21 cellular contexts compared by ENCODE assay signal in the genomic region with DNA sequence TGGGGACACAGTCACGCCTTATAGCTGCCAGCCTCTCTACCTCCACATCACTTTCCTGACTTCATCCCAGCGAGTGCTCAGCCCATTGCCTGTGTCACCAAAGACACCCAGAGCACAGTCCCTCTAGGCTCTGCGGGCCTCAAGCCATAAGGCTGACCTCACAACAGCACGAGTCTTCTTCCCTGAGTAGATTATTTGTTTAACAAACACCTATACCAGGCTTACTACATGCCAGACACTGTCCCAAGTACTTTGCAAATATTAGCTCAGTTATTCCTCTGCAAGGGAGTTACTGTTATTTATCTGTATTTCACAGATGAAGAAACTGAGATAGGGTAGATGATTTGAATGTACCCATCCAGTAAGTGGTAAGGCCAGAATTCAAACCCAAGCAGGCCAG.
DNase-seq lines count a peak whose midpoint lies in the region; ATAC-seq and TF ChIP-seq lines count a peak whose summit lies in the region.
"Had no signal": no experiment of that assay in that cellular context is flagged by ENCODE, and none has a peak within 500 bp of the region (broad histone marks: within the 10 kb centered on the region; RNA-seq: fewer than 3 reads in every experiment).

No MANE protein-coding gene starts in this region.

- peak overlapping the region; percentile 6 to 12 for H2BK12ac ChIP-seq in mesenchymal stem cell (ENCODE audit: low read length in 2 of 2)

- H3K4me2 ChIP-seq in mesenchymal stem cell (ENCODE audit: low read length, poor library complexity, severe bottlenecking): no peak overlapping the region
- H3K4me2 ChIP-seq: GM23338, SK-N-SH had no signal

- WGBS in mesenchymal stem cell: 91% methylated on average over 4 of the region's 4 CpGs
- 83 to 88% methylated on average over 4 of the region's 4 CpGs for whole genome bisulfite sequencing in sigmoid colon, 2 donors
- WGBS in stomach, 5 donors: 75 to 88% (median 84%) methylated on average over 4 of the region's 4 CpGs

- H3K79me1 ChIP-seq in mesenchymal stem cell (replicated peaks; ENCODE audit: low read length, poor library complexity, severe bottlenecking): no peaks in the 10 kb centered on the region

- no peak for TF ChIP-seq POLR2A in sigmoid colon (IDR thresholded peaks at IDR 0.05)
- no peak for TF ChIP-seq POLR2A in stomach (IDR thresholded peaks at IDR 0.05)

- H3K4me3 ChIP-seq in mesenchymal stem cell (ENCODE audit: insufficient read depth in 1 of 2, low read depth in 1 of 2, low read length in 2 of 2) (no peak overlapping the region), sigmoid colon (no peak overlapping the region), stomach (no peak overlapping the region)
- H3K4me3 ChIP-seq: GM23338 had no signal

- H3K14ac ChIP-seq in mesenchymal stem cell (ENCODE audit: low read length in 2 of 2): no peak overlapping the region

- H3K27me3 ChIP-seq in mesenchymal stem cell (ENCODE audit: control insufficient read depth in 1 of 2, insufficient read depth in 1 of 2, low read length in 2 of 2) (no peaks in the 10 kb centered on the region), sigmoid colon (no peaks in the 10 kb centered on the region), stomach (no peaks in the 10 kb centered on the region)

- H2BK120ac ChIP-seq in mesenchymal stem cell (ENCODE audit: low read depth, low read length): no peak overlapping the region

- H2BK5ac ChIP-seq in mesenchymal stem cell (ENCODE audit: low read depth, low read length, poor library complexity, severe bottlenecking): no peak overlapping the region

- peak overlapping the region; percentile 72 for H2AK5ac ChIP-seq in mesenchymal stem cell (ENCODE audit: low read length, severe bottlenecking)

- H3K36me3 ChIP-seq in mesenchymal stem cell (ENCODE audit: control insufficient read depth in 1 of 2, insufficient read depth in 2 of 2, low read depth in 1 of 2, low read length in 2 of 2) (no peaks in the 10 kb centered on the region), sigmoid colon (no peaks in the 10 kb centered on the region), stomach (no peaks in the 10 kb centered on the region)

- H3K4ac ChIP-seq in mesenchymal stem cell (ENCODE audit: low read depth in 1 of 2, low read length in 2 of 2): no peak overlapping the region

- no peak overlapping the region for H2AFZ ChIP-seq in mesenchymal stem cell (ENCODE audit: low read depth, low read length)
- H2AFZ ChIP-seq: GM23338 had no signal

- H3K4me1 ChIP-seq in mesenchymal stem cell (ENCODE audit: control insufficient read depth, insufficient read depth, low read depth, low read length) (peaks cover 18% of the 10 kb centered on the region), sigmoid colon (no peaks in the 10 kb centered on the region), stomach (peaks cover 0 to 2% (median 0%) of the 10 kb centered on the region in 4 donors)

- ATAC-seq in left lobe of liver (no peak), GM18511 (IDR thresholded peaks at IDR 0.05; ENCODE audit: unreplicated experiment) (no peak)
- ATAC-seq: GM23338, PC-3 had no signal

- no peak overlapping the region for H3K18ac ChIP-seq in mesenchymal stem cell (ENCODE audit: low read depth in 1 of 2, low read length in 2 of 2)

- no peak overlapping the region for H3K27ac ChIP-seq in mesenchymal stem cell (ENCODE audit: low read length, poor library complexity, severe bottlenecking)
- H3K27ac ChIP-seq in sigmoid colon: no peak overlapping the region
- H3K27ac ChIP-seq in stomach: no peak overlapping the region

- no peak overlapping the region for H4K8ac ChIP-seq in mesenchymal stem cell (ENCODE audit: low read length)

- intact Hi-C loops in sigmoid colon (cut with DNase I): no loop called here
- intact Hi-C loops in stomach (cut with DNase I; ENCODE audit: low total_unique reads): no loop called here

- no peak overlapping the region for H4K91ac ChIP-seq in mesenchymal stem cell (ENCODE audit: low read length)

- no peaks in the 10 kb centered on the region for H3K9me3 ChIP-seq in mesenchymal stem cell (ENCODE audit: control insufficient read depth, low read length)
- no peaks in the 10 kb centered on the region for H3K9me3 ChIP-seq in sigmoid colon
- no peaks in the 10 kb centered on the region for H3K9me3 ChIP-seq in stomach
- H3K9me3 ChIP-seq: SK-N-SH had no signal

- TF ChIP-seq CTCF in sigmoid colon (IDR thresholded peaks at IDR 0.05): no peak
- TF ChIP-seq CTCF in stomach (IDR thresholded peaks at IDR 0.05): no peak

- no peak overlapping the region for H2BK15ac ChIP-seq in mesenchymal stem cell (ENCODE audit: low read depth, poor library complexity, severe bottlenecking)

- TF ChIP-seq EP300 in sigmoid colon (IDR thresholded peaks at IDR 0.05) (no peak), stomach (IDR thresholded peaks at IDR 0.05) (no peak)

- H3K9ac ChIP-seq in mesenchymal stem cell (ENCODE audit: low read length): no peak overlapping the region
- H3K9ac ChIP-seq: SK-N-SH had no signal

- DNase-seq in DMS53 (lab: John Stamatoyannopoulos, UW) (peak; percentile 83), NCI-H2029 (lab: John Stamatoyannopoulos, UW) (peak; percentile 47), mesenchymal stem cell (no peak), sigmoid colon (no peak), stomach (no peak), left lobe of liver (ENCODE audit: low spot score) (no peak)
- DNase-seq: Calu3; CD8-positive, alpha-beta memory T cell; H9; KBM-7; MM.1S; NCI-H1417; NCI-H1694; NCI-H2107; NCI-H524; NCI-H774; PC-3; SK-N-SH; SW 1271 had no signal

- H3K23ac ChIP-seq in mesenchymal stem cell (ENCODE audit: low read length in 2 of 2): no peak overlapping the region

Comparison
In these comparisons a context has a peak if more than half of its experiments do, and no peak if none do; other contexts are left out.
1. DNase-seq: peak in DMS53 (single experiment) and NCI-H2029 (single experiment); none in mesenchymal stem cell (single experiment), sigmoid colon (single experiment), stomach (single experiment) and left lobe of liver (single experiment).